In the genomic region with DNA sequence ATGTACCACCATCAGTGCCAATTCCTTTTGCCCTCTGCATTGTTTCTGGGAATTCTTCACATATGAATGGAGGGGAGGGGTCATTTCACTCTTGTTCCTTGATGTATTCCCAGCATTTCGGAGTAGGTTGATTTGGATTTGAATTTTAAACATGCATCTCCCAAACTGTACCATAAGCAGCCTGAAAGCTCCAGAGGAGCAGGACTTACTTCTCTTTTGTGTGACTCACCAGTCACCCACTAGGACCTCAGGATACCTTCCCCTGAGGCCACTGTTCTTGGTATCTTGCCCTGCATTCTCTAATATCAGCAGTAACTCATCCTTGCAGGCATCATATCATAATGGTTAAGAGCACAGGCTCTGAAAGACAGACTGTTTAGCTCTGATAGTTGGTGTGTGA, we compare ENCODE assay signal across 8 cellular contexts. TPM values are rescaled to one million over a fixed set of nuclear protein-coding genes. Genes with fewer than 3 reads are reported as not detected.
A peak's percentile ranks its signal among the peaks of the same experiment; 100 is the strongest.
DNase-seq lines count a peak whose midpoint lies in the region; ATAC-seq, FAIRE-seq and TF ChIP-seq lines count a peak whose summit lies in the region.

No MANE protein-coding gene starts in this region.

- H3K23me2 ChIP-seq in H1 (ENCODE audit: low read depth, low read length), result peaks cover 10% of the 10 kb centered on the region; the same call in 1 of the 2 replicates

- H3K9ac ChIP-seq in NT2/D1 (ENCODE audit: insufficient read length, low read depth), result peak overlapping the region; percentile 90
- peak overlapping the region; percentile 82 to 92 (median 91); a peak in 6 of 7 replicates for H3K9ac ChIP-seq in H1 (replicated peaks in 1 of 4; ENCODE audit: extremely low read depth in 1 of 4, low read depth in 3 of 4, low read length in 3 of 4)

- no peak overlapping the region for H4K5ac ChIP-seq in H1 (ENCODE audit: insufficient read length, low read depth, low read length)

- H2BK120ac ChIP-seq in H1 (replicated peaks; ENCODE audit: low read depth, low read length), result no peak overlapping the region

- no peak overlapping the region for H2BK20ac ChIP-seq in H1 (ENCODE audit: low read length)

- TF ChIP-seq CTCF in H1 (IDR thresholded peaks at IDR 0.05; ENCODE audit: control extremely low read depth in 1 of 3, insufficient read depth in 1 of 3, low read depth in 1 of 3, low read length in 3 of 3) (no peak), neutrophil (IDR thresholded peaks at IDR 0.05) (no peak)

- peak overlapping the region; percentile 82 to 100 (median 100) for H3K27ac Mint-ChIP-seq in CD8-positive, alpha-beta memory T cell

- peaks cover 14% of the 10 kb centered on the region for H3K79me1 ChIP-seq in H1 (ENCODE audit: low read depth, low read length)

- H3K4me1 ChIP-seq in CD8-positive, alpha-beta memory T cell (ENCODE audit: insufficient read depth, low read length), result peaks cover 28% of the 10 kb centered on the region
- H3K4me1 ChIP-seq in NT2/D1 (ENCODE audit: insufficient read depth, insufficient read length), result no peaks in the 10 kb centered on the region
- H3K4me1 ChIP-seq in H1 (replicated peaks in 1 of 4; ENCODE audit: control insufficient read depth in 3 of 4, insufficient read depth in 4 of 4, low read length in 3 of 4), result peaks cover 4 to 12% (median 5%) of the 10 kb centered on the region in 4 experiments; a peak in 5 of 7 replicates
- peaks cover 21 to 24% of the 10 kb centered on the region in 2 experiments for H3K4me1 ChIP-seq in neutrophil (ENCODE audit: control insufficient read depth in 1 of 2, insufficient read depth in 1 of 2, low read depth in 1 of 2, low read length in 1 of 2)

- no peak overlapping the region for H3K4ac ChIP-seq in H1 (replicated peaks; ENCODE audit: insufficient read length, low read depth, low read length)

- H3K27me3 Mint-ChIP-seq in CD8-positive, alpha-beta memory T cell, result no peaks in the 10 kb centered on the region

- no peak for TF ChIP-seq RAD21 in H1 (IDR thresholded peaks at IDR 0.05 in 1 of 2, conservative IDR thresholded peaks at IDR 0.05 in 1 of 2; ENCODE audit: low read depth in 2 of 2, low read length in 2 of 2)

- no peak overlapping the region for H3K18ac ChIP-seq in H1 (ENCODE audit: extremely low read depth, low read length)

- H3K27me3 ChIP-seq in CD8-positive, alpha-beta memory T cell (ENCODE audit: insufficient read depth, low read length, poor library complexity, severe bottlenecking), result no peaks in the 10 kb centered on the region
- H3K27me3 ChIP-seq in NT2/D1 (ENCODE audit: insufficient read depth, insufficient read length), result no peaks in the 10 kb centered on the region
- H3K27me3 ChIP-seq in H1 (replicated peaks in 1 of 4; ENCODE audit: control insufficient read depth in 3 of 4, extremely low read depth in 1 of 4, insufficient read depth in 3 of 4, low read length in 3 of 4), result no peaks in the 10 kb centered on the region
- no peaks in the 10 kb centered on the region for H3K27me3 ChIP-seq in neutrophil

- H4K20me1 ChIP-seq in H1 (replicated peaks in 1 of 2; ENCODE audit: control insufficient read depth in 1 of 2, insufficient read depth in 2 of 2, low read length in 2 of 2), result no peaks in the 10 kb centered on the region

- H2BK15ac ChIP-seq in H1 (ENCODE audit: low read length), result no peak overlapping the region

- no peak overlapping the region for H3K56ac ChIP-seq in H1 (replicated peaks; ENCODE audit: insufficient read length, low read depth, low read length)

- H4K8ac ChIP-seq in H1 (ENCODE audit: extremely low read depth, insufficient read depth, low read length), result no peak overlapping the region

- H3K23ac ChIP-seq in H1 (ENCODE audit: insufficient read length), result no peak overlapping the region

- H3K36me3 ChIP-seq in CD8-positive, alpha-beta memory T cell (ENCODE audit: insufficient read depth, low read length), result peaks cover 18% of the 10 kb centered on the region
- H3K36me3 ChIP-seq in NT2/D1 (ENCODE audit: insufficient read depth, insufficient read length, low read length) (peaks cover 47% of the 10 kb centered on the region), H1 (ENCODE audit: control insufficient read depth in 2 of 4, insufficient read depth in 4 of 4, low read length in 3 of 4) (peaks cover 3 to 16% (median 11%) of the 10 kb centered on the region in 4 experiments; a peak in 6 of 8 replicates), neutrophil (peaks cover 8% of the 10 kb centered on the region)

- CTCF ChIA-PET in CD8-positive, alpha-beta memory T cell (lab: Charles Lee), result interaction anchor here (0.8 to 1.2 kb wide), 2 partner anchors 46 to 171 kb away, joined by 3 read pairs; no protein-coding TSS in a partner anchor
- CTCF ChIA-PET in H1 (lab: Charles Lee; ENCODE audit: partially characterized antibody), result interaction anchor here (0.7 to 3.1 kb wide), 6 partner anchors 8 to 87 kb away, joined by 3 to 20 read pairs (median 4); no protein-coding TSS in a partner anchor

- peaks cover 6 to 16% of the 10 kb centered on the region in 2 experiments; a peak in 3 of 4 replicates for H3K79me2 ChIP-seq in H1 (ENCODE audit: control insufficient read depth in 1 of 2, insufficient read depth in 2 of 2, low read length in 2 of 2)

- H2BK12ac ChIP-seq in H1 (ENCODE audit: low read depth, low read length), result no peak overlapping the region

- H2AK5ac ChIP-seq in H1 (ENCODE audit: low read depth, low read length), result no peak overlapping the region; the same call in 1 of the 2 replicates

- POLR2A ChIA-PET in CD8-positive, alpha-beta memory T cell (lab: Charles Lee), result interaction anchor here (1.1 to 2.6 kb wide), 5 partner anchors 37 to 114 kb away, joined by 3 to 24 read pairs (median 7); a partner anchor contains a TSS
- POLR2A ChIA-PET in H1 (lab: Charles Lee; ENCODE audit: partially characterized antibody), result interaction anchor here (1.0 to 3.5 kb wide), 17 partner anchors 9 to 171 kb away, joined by 3 to 19 read pairs (median 5); a partner anchor contains a TSS

- ATAC-seq in HG03378 (IDR thresholded peaks at IDR 0.05; ENCODE audit: unreplicated experiment) (no peak), HG02763 (IDR thresholded peaks at IDR 0.05; ENCODE audit: unreplicated experiment) (no peak)

- H3K4me1 Mint-ChIP-seq in CD8-positive, alpha-beta memory T cell, result peaks cover 39 to 61% (median 59%) of the 10 kb centered on the region in 3 donors

- H3K36me3 Mint-ChIP-seq in CD8-positive, alpha-beta memory T cell, result peaks cover 3 to 58% (median 9%) of the 10 kb centered on the region in 3 donors

- H3K4me3 Mint-ChIP-seq in CD8-positive, alpha-beta memory T cell, result peak overlapping the region; percentile 95 to 99 (median 98)

- H2AFZ ChIP-seq in H1 (ENCODE audit: low read length), result no peak overlapping the region

- peak overlapping the region; percentile 93 for H3K4me3 ChIP-seq in CD8-positive, alpha-beta memory T cell (ENCODE audit: low read length)
- H3K4me3 ChIP-seq in NT2/D1 (ENCODE audit: insufficient read length, low read depth) (peak overlapping the region; percentile 92), H1 (ENCODE audit: extremely low read depth in 1 of 4, insufficient read depth in 2 of 4, low read depth in 3 of 4, low read length in 4 of 4) (peak overlapping the region; percentile 90 to 99 (median 98)), neutrophil (ENCODE audit: low read depth in 1 of 2, low read length in 1 of 2) (peak overlapping the region; percentile 90 to 95)

- peak overlapping the region; percentile 74 to 92 for H3K4me2 ChIP-seq in H1 (ENCODE audit: insufficient read depth in 1 of 2, low read depth in 2 of 2, low read length in 2 of 2)

- no peak overlapping the region for H2BK5ac ChIP-seq in H1 (ENCODE audit: low read depth, low read length)

- H3K14ac ChIP-seq in H1 (ENCODE audit: insufficient read length), result no peak overlapping the region

- no peak for TF ChIP-seq EP300 in H1 (IDR thresholded peaks at IDR 0.05; ENCODE audit: borderline replicate concordance in 1 of 2, low read depth in 2 of 2, low read length in 2 of 2)

- H4K91ac ChIP-seq in H1 (replicated peaks; ENCODE audit: insufficient read length, low read length), result no peak overlapping the region

- H3K27ac ChIP-seq in CD8-positive, alpha-beta memory T cell (ENCODE audit: low read depth, low read length), result peak overlapping the region; percentile 94
- H3K27ac ChIP-seq in H1 (ENCODE audit: low read depth, low read length) (peak overlapping the region; percentile 83; the same call in 1 of the 2 replicates), neutrophil (peak overlapping the region; percentile 90)

- no peaks in the 10 kb centered on the region for H3K9me3 ChIP-seq in CD8-positive, alpha-beta memory T cell (ENCODE audit: low read length)
- no peaks in the 10 kb centered on the region for H3K9me3 ChIP-seq in NT2/D1 (ENCODE audit: insufficient read depth, low read length)
- no peaks in the 10 kb centered on the region for H3K9me3 ChIP-seq in H1 (ENCODE audit: insufficient read depth in 2 of 2, low read depth in 1 of 2, low read length in 1 of 2)
- H3K9me3 ChIP-seq in neutrophil, result no peaks in the 10 kb centered on the region

- no peak for DNase-seq in CD8-positive, alpha-beta memory T cell
- no peak for DNase-seq in NT2/D1 (ENCODE audit: low read depth, low spot score)
- no peak for DNase-seq in H1 (ENCODE audit: low read depth in 1 of 2, low spot score in 2 of 2)
- DNase-seq in stimulated activated CD4-positive, alpha-beta T cell treated with anti-CD3 and anti-CD28 coated beads, Interleukin-4, amount 100 ng/mL, for 24 hours, result no peak
- DNase-seq in amniotic stem cell (lab: John Stamatoyannopoulos, UW), result no peak

- 88% methylated on average over 1 of the region's 1 CpG; no CpG with 5 or more reads in 1 of the 2 experiments for WGBS in H1 (ENCODE audit: extremely low coverage in 1 of 2, insufficient coverage in 1 of 2, insufficient read length in 1 of 2, insufficient replicate concordance in 2 of 2, low coverage in 1 of 2, low lambda C conversion rate in 2 of 2, missing lambda C conversion rate in 1 of 2), 2 experiments

- no peak for TF ChIP-seq POLR2A in H1 (IDR thresholded peaks at IDR 0.05; ENCODE audit: control extremely low read depth in 1 of 2, low read depth in 2 of 2, low read length in 2 of 2)

- no peak for FAIRE-seq in H1 (lab: Jason Lieb, UNC)

- H3K9me3 Mint-ChIP-seq in CD8-positive, alpha-beta memory T cell, result no peaks in the 10 kb centered on the region

RNA-seq across cellular contexts. Expression of a gene that starts 0.7 kb away (rescaled TPM):
- total RNA-seq in CD8-positive, alpha-beta memory T cell, result 10 to 100 TPM; 89.6 to 91.6 TPM
- 47.5 TPM for polyA plus RNA-seq in CD8-positive, alpha-beta memory T cell
- total RNA-seq in H1 (2021; fragmentation: NEBNext Ultra II Directional; extraction: Animal tissue kit (Norgen Biotek cat#: 25700)), result 97.7 and 99.9 TPM in 2 replicates
- polyA plus RNA-seq in H1 (2011; rRNA removed), result 58.7 and 61.0 TPM in 2 replicates
- 50.1 TPM for polyA plus RNA-seq in H1 (2011; cell fraction: cytosol; rRNA removed)
- polyA plus RNA-seq in H1 (2011; cell fraction: nucleus; rRNA removed), result 62.3 TPM
- polyA plus RNA-seq in H1 (2012, experiment 1 of 2), result 74.9 to 127 TPM (median 111 TPM) in 4 replicates
- polyA plus RNA-seq in H1 (2012, experiment 2 of 2), result 83.0 TPM
- polyA plus RNA-seq in H1 (2013, experiment 1 of 2), result 66.2 TPM
- 61.9 TPM for polyA plus RNA-seq in H1 (2013, experiment 2 of 2)
- 34.6 and 36.2 TPM in 2 replicates for polyA minus RNA-seq in H1 (2011; rRNA and poly(A)+ RNA removed)
- polyA minus RNA-seq in H1 (2011; cell fraction: cytosol; rRNA and poly(A)+ RNA removed), result 37.5 TPM
- polyA minus RNA-seq in H1 (2011; cell fraction: nucleus; rRNA and poly(A)+ RNA removed), result 16.5 TPM

RNA-seq across cellular contexts. Expression of a gene that starts 0.9 kb away (rescaled TPM):
- 10 to 100 TPM; 11.1 to 12.3 TPM for total RNA-seq in CD8-positive, alpha-beta memory T cell
- polyA plus RNA-seq in CD8-positive, alpha-beta memory T cell, result 11.6 TPM
- total RNA-seq in H1 (2021; fragmentation: NEBNext Ultra II Directional; extraction: Animal tissue kit (Norgen Biotek cat#: 25700)), result 27.7 and 28.5 TPM in 2 replicates
- 15.7 and 23.8 TPM in 2 replicates for polyA plus RNA-seq in H1 (2011; rRNA removed)
- 23.5 TPM for polyA plus RNA-seq in H1 (2011; cell fraction: cytosol; rRNA removed)
- polyA plus RNA-seq in H1 (2011; cell fraction: nucleus; rRNA removed), result 63.1 TPM
- polyA plus RNA-seq in H1 (2012, experiment 1 of 2), result 17.2 to 26.8 TPM (median 26.2 TPM) in 4 replicates
- polyA plus RNA-seq in H1 (2012, experiment 2 of 2), result 20.2 TPM
- 14.9 TPM for polyA plus RNA-seq in H1 (2013, experiment 1 of 2)
- 13.6 TPM for polyA plus RNA-seq in H1 (2013, experiment 2 of 2)
- 17.6 and 19.2 TPM in 2 replicates for polyA minus RNA-seq in H1 (2011; rRNA and poly(A)+ RNA removed)
- 9.5 TPM for polyA minus RNA-seq in H1 (2011; cell fraction: cytosol; rRNA and poly(A)+ RNA removed)
- 20.0 TPM for polyA minus RNA-seq in H1 (2011; cell fraction: nucleus; rRNA and poly(A)+ RNA removed)

RNA-seq across cellular contexts. Expression of a gene that starts 4.9 kb away (rescaled TPM):
- total RNA-seq in CD8-positive, alpha-beta memory T cell, result 10 to 100 TPM; 11.7 to 12.1 TPM
- 2.1 TPM for polyA plus RNA-seq in CD8-positive, alpha-beta memory T cell
- 10.8 and 11.4 TPM in 2 replicates for total RNA-seq in H1 (2021; fragmentation: NEBNext Ultra II Directional; extraction: Animal tissue kit (Norgen Biotek cat#: 25700))
- polyA plus RNA-seq in H1 (2011; rRNA removed), result 15.0 and 19.1 TPM in 2 replicates
- polyA plus RNA-seq in H1 (2011; cell fraction: cytosol; rRNA removed), result 20.6 TPM
- 75.9 TPM for polyA plus RNA-seq in H1 (2011; cell fraction: nucleus; rRNA removed)
- 11.1 to 16.5 TPM (median 14.8 TPM) in 4 replicates for polyA plus RNA-seq in H1 (2012, experiment 1 of 2)
- polyA plus RNA-seq in H1 (2012, experiment 2 of 2), result 11.6 TPM
- 6.7 TPM for polyA plus RNA-seq in H1 (2013, experiment 1 of 2)
- polyA plus RNA-seq in H1 (2013, experiment 2 of 2), result 6.2 TPM
- polyA minus RNA-seq in H1 (2011; rRNA and poly(A)+ RNA removed), result 25.3 and 26.4 TPM in 2 replicates
- polyA minus RNA-seq in H1 (2011; cell fraction: cytosol; rRNA and poly(A)+ RNA removed), result 11.2 TPM
- 24.7 TPM for polyA minus RNA-seq in H1 (2011; cell fraction: nucleus; rRNA and poly(A)+ RNA removed)

RNA-seq across cellular contexts. Expression of a gene that starts 17.6 kb away (rescaled TPM):
- 1 to 10 TPM; 1.6 TPM for total RNA-seq in CD8-positive, alpha-beta memory T cell
- polyA plus RNA-seq in CD8-positive, alpha-beta memory T cell, result 1.9 TPM
- total RNA-seq in H1 (2021; fragmentation: NEBNext Ultra II Directional; extraction: Animal tissue kit (Norgen Biotek cat#: 25700)), result 130 and 138 TPM in 2 replicates
- polyA plus RNA-seq in H1 (2011; rRNA removed), result 110 and 133 TPM in 2 replicates
- 105 TPM for polyA plus RNA-seq in H1 (2011; cell fraction: cytosol; rRNA removed)
- polyA plus RNA-seq in H1 (2011; cell fraction: nucleus; rRNA removed), result 256 TPM
- 146 to 167 TPM (median 153 TPM) in 4 replicates for polyA plus RNA-seq in H1 (2012, experiment 1 of 2)
- 166 TPM for polyA plus RNA-seq in H1 (2012, experiment 2 of 2)
- 111 TPM for polyA plus RNA-seq in H1 (2013, experiment 1 of 2)
- polyA plus RNA-seq in H1 (2013, experiment 2 of 2), result 96.7 TPM
- polyA minus RNA-seq in H1 (2011; rRNA and poly(A)+ RNA removed), result 151 and 164 TPM in 2 replicates
- polyA minus RNA-seq in H1 (2011; cell fraction: cytosol; rRNA and poly(A)+ RNA removed), result 99.5 TPM
- polyA minus RNA-seq in H1 (2011; cell fraction: nucleus; rRNA and poly(A)+ RNA removed), result 99.6 TPM

RNA-seq across cellular contexts. Expression of a gene that starts 37.1 kb away (rescaled TPM):
- 100 to 1,000 TPM; 114 to 120 TPM for total RNA-seq in CD8-positive, alpha-beta memory T cell
- 86.2 TPM for polyA plus RNA-seq in CD8-positive, alpha-beta memory T cell
- total RNA-seq in H1 (2021; fragmentation: NEBNext Ultra II Directional; extraction: Animal tissue kit (Norgen Biotek cat#: 25700)), result 89.6 and 92.3 TPM in 2 replicates
- polyA plus RNA-seq in H1 (2011; rRNA removed), result 20.6 and 33.9 TPM in 2 replicates
- polyA plus RNA-seq in H1 (2011; cell fraction: cytosol; rRNA removed), result 48.7 TPM
- polyA plus RNA-seq in H1 (2011; cell fraction: nucleus; rRNA removed), result 32.2 TPM
- 88.5 to 96.8 TPM (median 92.1 TPM) in 4 replicates for polyA plus RNA-seq in H1 (2012, experiment 1 of 2)
- 53.2 TPM for polyA plus RNA-seq in H1 (2012, experiment 2 of 2)
- 85.3 TPM for polyA plus RNA-seq in H1 (2013, experiment 1 of 2)
- polyA plus RNA-seq in H1 (2013, experiment 2 of 2), result 82.7 TPM
- polyA minus RNA-seq in H1 (2011; rRNA and poly(A)+ RNA removed), result 51.2 and 56.1 TPM in 2 replicates
- 22.2 TPM for polyA minus RNA-seq in H1 (2011; cell fraction: cytosol; rRNA and poly(A)+ RNA removed)
- 29.4 TPM for polyA minus RNA-seq in H1 (2011; cell fraction: nucleus; rRNA and poly(A)+ RNA removed)
